In genomic region chr5:135952683-135953082, GRCh38 we compare ENCODE assay signal across 2 cellular contexts.
A peak's percentile ranks its signal among the peaks of the same experiment; 100 is the strongest.
TF ChIP-seq lines count a peak whose summit lies in the region.

No MANE protein-coding gene starts in this region.

TF ChIP-seq in A549, 52 proteins besides CTCF, POLR2A, EP300 and RAD21:
- TF ChIP-seq REST (IDR thresholded peaks at IDR 0.05) (no peak), KDM5A (IDR thresholded peaks at IDR 0.05) (no peak), FOSB (CRISPR knock-in tag; IDR thresholded peaks at IDR 0.05) (no peak), NPAS2 (CRISPR knock-in tag; IDR thresholded peaks at IDR 0.05; ENCODE audit: borderline replicate concordance) (no peak), MAFK (IDR thresholded peaks at IDR 0.05; ENCODE audit: partially characterized antibody) (no peak), CBX8 (IDR thresholded peaks at IDR 0.05) (no peak), ESRRA (IDR thresholded peaks at IDR 0.05; ENCODE audit: borderline replicate concordance, low read length) (no peak), NR3C1 (IDR thresholded peaks at IDR 0.05) (no peak), CBX2 (IDR thresholded peaks at IDR 0.05; ENCODE audit: borderline replicate concordance, low read depth) (no peak), BCL3 (IDR thresholded peaks at IDR 0.05) (no peak), GATA3 (IDR thresholded peaks at IDR 0.05; ENCODE audit: borderline replicate concordance) (no peak), MYC (IDR thresholded peaks at IDR 0.05; ENCODE audit: borderline replicate concordance, low read length) (no peak), NFE2L2 (conservative IDR thresholded peaks at IDR 0.05; ENCODE audit: low read length) (no peak), BHLHE40 (IDR thresholded peaks at IDR 0.05; ENCODE audit: low read depth, low read length) (no peak), POLR2AphosphoS2 (conservative IDR thresholded peaks at IDR 0.05; ENCODE audit: low read length) (no peak)

TF ChIP-seq in IMR-90, 13 proteins besides CTCF, POLR2A, EP300 and RAD21:
- no peak for TF ChIP-seq USF2 (IDR thresholded peaks at IDR 0.05; ENCODE audit: low read depth, low read length)
- TF ChIP-seq CEBPB (IDR thresholded peaks at IDR 0.05; ENCODE audit: low read depth, low read length) = 0 out of 2 replicates have a peak, but pooled peaks have one; percentile 3
